In the genomic region with DNA sequence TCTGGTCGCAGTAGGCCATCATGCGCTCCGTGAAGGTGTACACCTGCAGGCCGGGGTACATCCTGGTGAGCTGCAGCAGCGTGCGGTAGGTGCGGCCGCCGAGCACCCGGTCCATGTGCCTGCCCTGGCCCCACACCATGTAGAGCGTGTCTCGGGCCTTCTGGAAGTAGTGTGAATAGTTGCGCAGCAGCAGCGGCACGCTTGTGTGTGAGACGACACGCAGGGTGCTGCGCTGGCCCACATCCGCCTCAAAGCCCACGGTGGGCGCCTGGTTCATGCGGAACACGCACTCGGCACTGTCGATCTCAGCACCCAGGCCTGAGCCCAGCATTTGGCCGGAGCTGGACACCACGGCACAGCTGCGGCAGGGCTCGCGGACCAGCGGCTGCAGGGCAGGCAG, we compare ENCODE assay signal across 17 cellular contexts. TPM values are rescaled to one million over a fixed set of nuclear protein-coding genes. Genes with fewer than 3 reads are reported as not detected.
DNase-seq lines count a peak whose midpoint lies in the region; ATAC-seq and TF ChIP-seq lines count a peak whose summit lies in the region.
"Had no signal": no experiment of that assay in that cellular context is flagged by ENCODE, and none has a peak within 500 bp of the region (broad histone marks: within the 10 kb centered on the region; RNA-seq: fewer than 3 reads in every experiment).

No MANE protein-coding gene starts in this region.

- no peak overlapping the region for H3K23ac ChIP-seq in IMR-90 (ENCODE audit: low read depth, low read length)

- H2BK120ac ChIP-seq in IMR-90 (ENCODE audit: low read depth, low read length): no peak overlapping the region

- no peak overlapping the region for H4K91ac ChIP-seq in IMR-90 (ENCODE audit: insufficient read depth, low read depth, low read length)

- H3K27ac Mint-ChIP-seq in T-helper 1 cell treated with Interleukin-12 subunit alpha and Interleukin-12 subunit beta and Interleukin-4 antibody, amounts not matched to agents 30 μg/mL and 1 μg/mL, for 36 hours: peak overlapping the region; percentile 34
- H3K27ac Mint-ChIP-seq in activated T-helper 17 cell treated with anti-CD3 and anti-CD28 coated beads, Interleukin-2, amount 50 U/mL, for 72 hours: no peak overlapping the region
- peak overlapping the region; percentile 95 for H3K27ac Mint-ChIP-seq in stimulated activated effector memory CD8-positive, alpha-beta T cell treated with anti-CD3 and anti-CD28 coated beads, Interleukin-12 subunit alpha, Interleukin-12 subunit beta, amount 100 ng/mL, for 72 hours

- H3K9ac ChIP-seq in IMR-90 (ENCODE audit: low read depth, low read length): no peak overlapping the region
- H3K9ac ChIP-seq: GM23248 had no signal

- TF ChIP-seq CTCF in IMR-90 (conservative IDR thresholded peaks at IDR 0.05; ENCODE audit: low read depth, low read length) (no peak), Peyer's patch (IDR thresholded peaks at IDR 0.05) (no peak)

- no peak overlapping the region for H4K5ac ChIP-seq in IMR-90 (ENCODE audit: low read depth, low read length)

- H3K27ac ChIP-seq in IMR-90 (ENCODE audit: insufficient read depth, low read length): no peak overlapping the region
- peak overlapping the region in 2 of 4 donors; percentile 37 to 65 for H3K27ac ChIP-seq in Peyer's patch
- H3K27ac ChIP-seq: 22Rv1, GM23248, neutrophil had no signal

- 0 out of 2 replicates have a peak, but pooled peaks cover 4% of the 10 kb centered on the region for H4K20me1 ChIP-seq in IMR-90 (ENCODE audit: insufficient read depth, low read length)

- H3K36me3 ChIP-seq in IMR-90 (ENCODE audit: control insufficient read depth, insufficient read depth, low read length): peaks cover 31% of the 10 kb centered on the region
- peaks cover 0 to 49% (median 0%) of the 10 kb centered on the region in 3 donors for H3K36me3 ChIP-seq in Peyer's patch
- H3K36me3 ChIP-seq: BE2C, neutrophil had no signal

- H3K4me3 ChIP-seq in IMR-90 (ENCODE audit: insufficient read depth, low read depth, low read length) (no peak overlapping the region), Peyer's patch (no peak overlapping the region)
- H3K4me3 ChIP-seq: GM23248, tibial nerve had no signal

- no peak overlapping the region for H3K18ac ChIP-seq in IMR-90 (ENCODE audit: low read depth, low read length)

- H3K27me3 Mint-ChIP-seq in T-helper 1 cell treated with Interleukin-12 subunit alpha and Interleukin-12 subunit beta and Interleukin-4 antibody, amounts not matched to agents 30 μg/mL and 1 μg/mL, for 36 hours (ENCODE audit: low read depth): no peaks in the 10 kb centered on the region
- H3K27me3 Mint-ChIP-seq in activated T-helper 17 cell treated with anti-CD3 and anti-CD28 coated beads, Interleukin-2, amount 50 U/mL, for 72 hours: no peaks in the 10 kb centered on the region
- H3K27me3 Mint-ChIP-seq: stimulated activated naive CD8-positive, alpha-beta T cell treated with anti-CD3 and anti-CD28 coated beads, Interleukin-15, Interleukin-2, amounts not matched to agents 100 ng/mL and 50 ng/mL, for 24 hours; T-helper 17 cell had no signal

- H3K36me3 Mint-ChIP-seq in T-helper 1 cell treated with Interleukin-12 subunit alpha and Interleukin-12 subunit beta and Interleukin-4 antibody, amounts not matched to agents 30 μg/mL and 1 μg/mL, for 36 hours (ENCODE audit: low read depth): peaks cover 23% of the 10 kb centered on the region
- H3K36me3 Mint-ChIP-seq in activated T-helper 17 cell treated with anti-CD3 and anti-CD28 coated beads, Interleukin-2, amount 50 U/mL, for 72 hours (ENCODE audit: low read depth): peaks cover 27% of the 10 kb centered on the region
- peaks cover 64% of the 10 kb centered on the region for H3K36me3 Mint-ChIP-seq in stimulated activated effector memory CD8-positive, alpha-beta T cell treated with anti-CD3 and anti-CD28 coated beads, Interleukin-12 subunit alpha, Interleukin-12 subunit beta, amount 100 ng/mL, for 72 hours

- no peak for TF ChIP-seq POLR2A in IMR-90 (IDR thresholded peaks at IDR 0.05; ENCODE audit: low read depth, low read length)
- TF ChIP-seq POLR2A in Peyer's patch (IDR thresholded peaks at IDR 0.05): no peak

- no peak overlapping the region for H3K4ac ChIP-seq in IMR-90 (ENCODE audit: low read depth, low read length)

- H3K4me3 Mint-ChIP-seq in T-helper 1 cell treated with Interleukin-12 subunit alpha and Interleukin-12 subunit beta and Interleukin-4 antibody, amounts not matched to agents 30 μg/mL and 1 μg/mL, for 36 hours: no peak overlapping the region
- H3K4me3 Mint-ChIP-seq in activated T-helper 17 cell treated with anti-CD3 and anti-CD28 coated beads, Interleukin-2, amount 50 U/mL, for 72 hours: peak overlapping the region; percentile 27
- no peak overlapping the region for H3K4me3 Mint-ChIP-seq in stimulated activated effector memory CD8-positive, alpha-beta T cell treated with anti-CD3 and anti-CD28 coated beads, Interleukin-12 subunit alpha, Interleukin-12 subunit beta, amount 100 ng/mL, for 72 hours
- H3K4me3 Mint-ChIP-seq: stimulated activated naive CD8-positive, alpha-beta T cell treated with anti-CD3 and anti-CD28 coated beads, Interleukin-15, Interleukin-2, amounts not matched to agents 100 ng/mL and 50 ng/mL, for 24 hours; T-helper 17 cell had no signal

- BruUV-seq in IMR-90 (replicated peaks; lab: Mats Ljungman, UMichigan): no TSS peak

- no peak overlapping the region for H2BK20ac ChIP-seq in IMR-90 (ENCODE audit: low read depth, low read length)

- no peaks in the 10 kb centered on the region for H3K9me3 Mint-ChIP-seq in T-helper 1 cell treated with Interleukin-12 subunit alpha and Interleukin-12 subunit beta and Interleukin-4 antibody, amounts not matched to agents 30 μg/mL and 1 μg/mL, for 36 hours
- H3K9me3 Mint-ChIP-seq in activated T-helper 17 cell treated with anti-CD3 and anti-CD28 coated beads, Interleukin-2, amount 50 U/mL, for 72 hours: no peaks in the 10 kb centered on the region
- H3K9me3 Mint-ChIP-seq in stimulated activated effector memory CD8-positive, alpha-beta T cell treated with anti-CD3 and anti-CD28 coated beads, Interleukin-12 subunit alpha, Interleukin-12 subunit beta, amount 100 ng/mL, for 72 hours: no peaks in the 10 kb centered on the region
- H3K9me3 Mint-ChIP-seq: stimulated activated naive CD8-positive, alpha-beta T cell treated with anti-CD3 and anti-CD28 coated beads, Interleukin-15, Interleukin-2, amounts not matched to agents 100 ng/mL and 50 ng/mL, for 24 hours had no signal

- POLR2A ChIA-PET in IMR-90 (lab: Charles Lee; ENCODE audit: unreplicated experiment): no interaction called here

- H3K4me1 ChIP-seq in IMR-90 (ENCODE audit: control insufficient read depth, insufficient read depth, low read length) (peaks cover 12% of the 10 kb centered on the region), Peyer's patch (peaks cover 2 to 39% (median 24%) of the 10 kb centered on the region in 4 donors)

- no peak overlapping the region for H2AK5ac ChIP-seq in IMR-90 (ENCODE audit: low read depth, low read length)

- no peak overlapping the region for H4K8ac ChIP-seq in IMR-90 (ENCODE audit: low read depth in 2 of 2, low read length in 2 of 2)

- DNase-seq in T-helper 1 cell (no peak), IMR-90 (no peak), Peyer's patch (no peak), NCI-H2081 (lab: John Stamatoyannopoulos, UW) (no peak)
- DNase-seq in stimulated activated effector memory CD8-positive, alpha-beta T cell treated with anti-CD3 and anti-CD28 coated beads, Interleukin-12 subunit alpha, Interleukin-12 subunit beta, amount 100 ng/mL, for 72 hours (ENCODE audit: low spot score in 2 of 2): no peak
- DNase-seq: BE2C, GM23248, NCI-H1436, NCI-H2171 treated with DMSO at 0.1 percent for 48 hours, T-helper 17 cell had no signal

- H3K9me3 ChIP-seq in IMR-90 (ENCODE audit: control insufficient read depth, insufficient read depth, low read length): no peaks in the 10 kb centered on the region
- H3K9me3 ChIP-seq in Peyer's patch: no peaks in the 10 kb centered on the region
- H3K9me3 ChIP-seq: BE2C, neutrophil, tibial nerve had no signal

- no peak overlapping the region for H2BK5ac ChIP-seq in IMR-90 (ENCODE audit: low read depth, low read length, poor library complexity, severe bottlenecking)

- CTCF ChIA-PET in IMR-90 (lab: Yijun Ruan, JAX): interaction anchor here (0.8 kb wide), 1 partner anchor 10 kb away, joined by 3 read pairs; no protein-coding TSS in a partner anchor

- no peak for ATAC-seq in IMR-90 (ENCODE audit: low read depth)
- no peak for ATAC-seq in activated T-helper 17 cell treated with anti-CD3 and anti-CD28 coated beads, Interleukin-2, amount 50 U/mL, for 72 hours (replicated peaks)
- ATAC-seq in stimulated activated effector memory CD8-positive, alpha-beta T cell treated with anti-CD3 and anti-CD28 coated beads, Interleukin-12 subunit alpha, Interleukin-12 subunit beta, amount 100 ng/mL, for 72 hours: no peak
- ATAC-seq in HG02885 (IDR thresholded peaks at IDR 0.05; ENCODE audit: poor library complexity, unreplicated experiment): no peak
- ATAC-seq: T-helper 17 cell had no signal

- TF ChIP-seq RAD21 in IMR-90 (IDR thresholded peaks at IDR 0.05; ENCODE audit: low read length): no peak

- H3K9me1 ChIP-seq in IMR-90 (ENCODE audit: insufficient read depth, low read length): peaks cover 2% of the 10 kb centered on the region; the same call in 1 of the 2 replicates

- H2BK15ac ChIP-seq in IMR-90 (ENCODE audit: low read depth, low read length): no peak overlapping the region

- in situ Hi-C loops in IMR-90 (cut with MboI; ENCODE audit: low sequenced_read_pairs): no loop called here

- H3K14ac ChIP-seq in IMR-90 (replicated peaks; ENCODE audit: low read depth, low read length): no peak overlapping the region

- peaks cover 32% of the 10 kb centered on the region for H3K4me1 Mint-ChIP-seq in T-helper 1 cell treated with Interleukin-12 subunit alpha and Interleukin-12 subunit beta and Interleukin-4 antibody, amounts not matched to agents 30 μg/mL and 1 μg/mL, for 36 hours (ENCODE audit: low read depth)
- peaks cover 11% of the 10 kb centered on the region for H3K4me1 Mint-ChIP-seq in activated T-helper 17 cell treated with anti-CD3 and anti-CD28 coated beads, Interleukin-2, amount 50 U/mL, for 72 hours
- peaks cover 41% of the 10 kb centered on the region for H3K4me1 Mint-ChIP-seq in stimulated activated effector memory CD8-positive, alpha-beta T cell treated with anti-CD3 and anti-CD28 coated beads, Interleukin-12 subunit alpha, Interleukin-12 subunit beta, amount 100 ng/mL, for 72 hours

- H3K27me3 ChIP-seq in IMR-90 (ENCODE audit: control insufficient read depth, insufficient read depth, low read length) (no peaks in the 10 kb centered on the region), Peyer's patch (no peaks in the 10 kb centered on the region)
- H3K27me3 ChIP-seq: BE2C, tibial nerve had no signal

- H2AFZ ChIP-seq in IMR-90 (replicated peaks; ENCODE audit: low read length, poor library complexity): peak overlapping the region; percentile 11
- H2AFZ ChIP-seq: GM23248 had no signal

- dilution Hi-C loops in IMR-90 (cut with HindIII; ENCODE audit: low sequenced_read_pairs, unreplicated experiment): no loop called here

- H3K4me2 ChIP-seq in IMR-90 (ENCODE audit: low read depth, low read length): no peak overlapping the region

- intact Hi-C loops in IMR-90 (cut with micrococcal nuclease): loop anchor here (10.0 kb wide), 1 partner anchor 297 kb away; the partner anchor contains the start of gene STXBP1

- H3K56ac ChIP-seq in IMR-90 (ENCODE audit: extremely low read depth, insufficient read depth, low read length): no peak overlapping the region

- H3K79me1 ChIP-seq in IMR-90 (ENCODE audit: low read depth in 1 of 2, low read length in 2 of 2): peaks cover 4 to 26% of the 10 kb centered on the region in 2 experiments

- H2AK9ac ChIP-seq in IMR-90 (replicated peaks; ENCODE audit: low read depth, low read length, poor library complexity): no peak overlapping the region

- WGBS in IMR-90 (ENCODE audit: extremely low coverage in 2 of 2, insufficient read length in 1 of 2), 2 experiments: 98% methylated on average over 24 of the region's 31 CpGs; no CpG with 5 or more reads in 1 of the 2 experiments

RNA-seq across cellular contexts. Expression of gene ST6GALNAC4, which starts 4.5 kb away (rescaled TPM):
- total RNA-seq in IMR-90 (2012; rRNA removed) (11.9 and 12.5 TPM in 2 replicates), Peyer's patch (100 to 1,000 TPM in 1 of 4 donors, 10 to 100 TPM in 3; 39.9 to 119 (median 46.7) TPM)
- polyA plus RNA-seq in IMR-90 (2012; rRNA removed): 32.9 and 42.2 TPM in 2 replicates
- polyA plus RNA-seq in IMR-90 (2012; cell fraction: cytosol; rRNA removed): 18.6 and 48.3 TPM in 2 replicates
- 25.4 and 59.2 TPM in 2 replicates for polyA plus RNA-seq in IMR-90 (2012; cell fraction: nucleus; rRNA removed; ENCODE audit: low replicate concordance)
- total RNA-seq in activated T-helper 17 cell treated with anti-CD3 and anti-CD28 coated beads, Interleukin-2, amount 50 U/mL, for 72 hours: 10 to 100 TPM; 19.6 to 19.8 TPM

RNA-seq across cellular contexts. Expression of gene ST6GALNAC6, which starts 12.9 kb away (rescaled TPM):
- total RNA-seq in IMR-90 (2012; rRNA removed) (35.3 and 35.7 TPM in 2 replicates), Peyer's patch (10 to 100 TPM in 3 of 4 donors, 1 to 10 TPM in 1; 7.7 to 88.3 (median 18.9) TPM)
- 47.6 and 48.6 TPM in 2 replicates for polyA plus RNA-seq in IMR-90 (2012; rRNA removed)
- polyA plus RNA-seq in IMR-90 (2012; cell fraction: cytosol; rRNA removed): 41.6 and 60.0 TPM in 2 replicates
- 105 and 190 TPM in 2 replicates for polyA plus RNA-seq in IMR-90 (2012; cell fraction: nucleus; rRNA removed; ENCODE audit: low replicate concordance)
- 100 to 1,000 TPM in 1 of 2 donors, 10 to 100 TPM in 1; 61.7 to 124 TPM for total RNA-seq in activated T-helper 17 cell treated with anti-CD3 and anti-CD28 coated beads, Interleukin-2, amount 50 U/mL, for 72 hours

RNA-seq across cellular contexts. Expression of gene PIP5KL1, which starts 18.3 kb away (rescaled TPM):
- 0.28 and 0.36 TPM in 2 replicates for total RNA-seq in IMR-90 (2012; rRNA removed)
- polyA plus RNA-seq in IMR-90 (2012; rRNA removed): 2.7 and 3.6 TPM in 2 replicates
- 2.5 and 3.4 TPM in 2 replicates for polyA plus RNA-seq in IMR-90 (2012; cell fraction: cytosol; rRNA removed)
- polyA plus RNA-seq in IMR-90 (2012; cell fraction: nucleus; rRNA removed; ENCODE audit: low replicate concordance): 22.0 and 36.8 TPM in 2 replicates
- 1 to 10 TPM; 2.6 to 3.7 TPM for total RNA-seq in activated T-helper 17 cell treated with anti-CD3 and anti-CD28 coated beads, Interleukin-2, amount 50 U/mL, for 72 hours
- total RNA-seq in Peyer's patch: 1 to 10 TPM in 1 of 4 donors, not detected in 3; 2.5 TPM

RNA-seq across cellular contexts. Expression of gene DPM2, which starts 25.4 kb away (rescaled TPM):
- total RNA-seq in IMR-90 (2012; rRNA removed): 10.8 TPM in 2 replicates
- polyA plus RNA-seq in IMR-90 (2012; rRNA removed): 60.6 and 60.9 TPM in 2 replicates
- 40.8 and 52.3 TPM in 2 replicates for polyA plus RNA-seq in IMR-90 (2012; cell fraction: cytosol; rRNA removed)
- polyA plus RNA-seq in IMR-90 (2012; cell fraction: nucleus; rRNA removed; ENCODE audit: low replicate concordance): 40.3 and 50.7 TPM in 2 replicates
- 10 to 100 TPM; 29.4 to 54.5 TPM for total RNA-seq in activated T-helper 17 cell treated with anti-CD3 and anti-CD28 coated beads, Interleukin-2, amount 50 U/mL, for 72 hours
- 10 to 100 TPM; 20.6 to 27.3 (median 22.1) TPM for total RNA-seq in Peyer's patch

RNA-seq across cellular contexts. Expression of gene AK1, which starts 34.8 kb away (rescaled TPM):
- total RNA-seq in IMR-90 (2012; rRNA removed): 44.8 and 51.4 TPM in 2 replicates
- 119 and 126 TPM in 2 replicates for polyA plus RNA-seq in IMR-90 (2012; rRNA removed)
- polyA plus RNA-seq in IMR-90 (2012; cell fraction: cytosol; rRNA removed): 146 and 387 TPM in 2 replicates
- polyA plus RNA-seq in IMR-90 (2012; cell fraction: nucleus; rRNA removed; ENCODE audit: low replicate concordance): 158 and 207 TPM in 2 replicates
- total RNA-seq in activated T-helper 17 cell treated with anti-CD3 and anti-CD28 coated beads, Interleukin-2, amount 50 U/mL, for 72 hours: 10 to 100 TPM; 23.2 to 79.0 TPM
- 10 to 100 TPM in 3 of 4 donors, 1 to 10 TPM in 1; 2.5 to 22.3 (median 18.4) TPM for total RNA-seq in Peyer's patch
